ENCODE assay signal across 9 cellular contexts in the genomic region with DNA sequence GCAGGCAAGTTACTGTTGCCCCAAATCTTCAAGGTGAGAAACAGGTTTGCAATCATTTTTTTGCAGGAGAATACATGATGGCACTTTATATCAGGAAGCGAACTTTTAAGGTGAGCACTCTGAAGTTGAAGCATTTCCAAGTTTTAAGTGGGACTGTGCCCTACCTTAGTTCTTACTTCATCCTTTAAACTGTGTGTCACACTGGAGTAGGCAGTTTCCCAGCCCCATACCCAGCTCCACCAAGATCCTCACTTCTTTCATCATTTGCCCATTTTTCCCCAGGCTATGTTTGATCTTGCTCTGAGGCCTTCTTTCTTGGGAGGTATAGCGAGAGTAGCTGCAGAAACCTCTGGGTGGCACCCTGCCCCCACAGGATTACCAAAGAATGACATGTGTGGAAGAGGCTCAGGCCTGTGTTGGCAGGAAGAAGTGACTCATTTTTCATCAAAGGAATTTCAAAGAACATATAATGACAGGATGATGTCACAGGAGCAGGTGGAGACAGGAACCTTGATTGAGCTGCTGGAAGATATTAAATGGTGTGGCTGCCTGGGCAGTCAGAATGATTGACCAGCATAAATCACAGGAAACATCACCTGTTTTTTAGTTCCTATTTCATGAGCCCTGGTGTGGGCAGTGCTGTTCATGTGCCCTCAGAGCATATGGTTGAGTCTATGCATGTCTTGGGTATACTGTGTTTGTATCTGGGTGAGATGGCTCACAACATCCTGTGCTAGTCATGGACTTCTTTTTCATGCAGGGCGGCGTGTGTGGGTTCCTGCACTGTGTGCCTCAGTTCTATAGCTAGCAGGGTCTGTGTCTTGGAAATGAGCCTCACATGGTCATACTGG. TPM values are rescaled to one million over a fixed set of nuclear protein-coding genes. Genes with fewer than 3 reads are reported as not detected.
DNase-seq lines count a peak whose midpoint lies in the region; FAIRE-seq lines count a peak whose summit lies in the region.
"Had no signal": no experiment of that assay in that cellular context is flagged by ENCODE, and none has a peak within 500 bp of the region (broad histone marks: within the 10 kb centered on the region; RNA-seq: fewer than 3 reads in every experiment).

No MANE protein-coding gene starts in this region.

- H3K4me1 Mint-ChIP-seq in activated T-cell treated with anti-CD3 and anti-CD28 coated beads, Interleukin-2, amount 50 U/mL, for 24 hours (ENCODE audit: low read depth) = peaks cover 54% of the 10 kb centered on the region

- peak; percentile 31 for DNase-seq in GM03348 (ENCODE audit: low spot score)
- DNase-seq in HT-29 (ENCODE audit: low spot score) = peak; percentile 90
- DNase-seq in RCC 7860 (ENCODE audit: low spot score) = peak; percentile 94
- DNase-seq in activated T-cell treated with anti-CD3 and anti-CD28 coated beads, Interleukin-2, amount 50 U/mL, for 24 hours = peak; percentile 80
- peak; percentile 43 for DNase-seq in fibroblast of the conjunctiva (ENCODE audit: low read depth)
- peak; percentile 78 for DNase-seq in putamen (ENCODE audit: low spot score)
- no peak for DNase-seq in midbrain (lab: John Stamatoyannopoulos, UW)
- DNase-seq in hippocampal formation (lab: John Stamatoyannopoulos, UW) = no peak

- FAIRE-seq in RCC 7860 (lab: Jason Lieb, UNC) = peak; percentile 94
- FAIRE-seq: frontal cortex had no signal

- H3K36me3 Mint-ChIP-seq in activated T-cell treated with anti-CD3 and anti-CD28 coated beads, Interleukin-2, amount 50 U/mL, for 24 hours (ENCODE audit: low read depth) = no peaks in the 10 kb centered on the region

- no peaks in the 10 kb centered on the region for H3K9me3 Mint-ChIP-seq in activated T-cell treated with anti-CD3 and anti-CD28 coated beads, Interleukin-2, amount 50 U/mL, for 24 hours

- peak overlapping the region; percentile 63 for H3K4me3 Mint-ChIP-seq in activated T-cell treated with anti-CD3 and anti-CD28 coated beads, Interleukin-2, amount 50 U/mL, for 24 hours

- H3K27me3 Mint-ChIP-seq in activated T-cell treated with anti-CD3 and anti-CD28 coated beads, Interleukin-2, amount 50 U/mL, for 24 hours = no peaks in the 10 kb centered on the region

- peak overlapping the region; percentile 98 for H3K27ac Mint-ChIP-seq in activated T-cell treated with anti-CD3 and anti-CD28 coated beads, Interleukin-2, amount 50 U/mL, for 24 hours

RNA-seq across cellular contexts. Expression of gene MACF1, which starts 20.8 kb away (rescaled TPM):
- 77.4 and 79.5 TPM in 2 replicates for total RNA-seq in HT-29 (2014; rRNA removed; shearing (Covaris generic))

Comparison
In these comparisons a context has a peak if more than half of its experiments do, and no peak if none do; other contexts are left out.
1. DNase-seq: peak in GM03348 (single experiment), HT-29 (single experiment), RCC 7860 (single experiment), activated T-cell treated with anti-CD3 and anti-CD28 coated beads, Interleukin-2, amount 50 U/mL, for 24 hours (single experiment), fibroblast of the conjunctiva (single experiment) and putamen (single experiment); none in midbrain (single experiment) and hippocampal formation (0 of 2).